ENCODE assay signal across 7 cellular contexts in genomic region chr20:59006167-59006863, GRCh38. TPM values are rescaled to one million over a fixed set of nuclear protein-coding genes. Genes with fewer than 3 reads are reported as not detected.
DNase-seq lines count a peak whose midpoint lies in the region; ATAC-seq and TF ChIP-seq lines count a peak whose summit lies in the region.

No MANE protein-coding gene starts in this region.

- DNase-seq in activated T-helper 1 cell treated with anti-CD3 and anti-CD28 coated beads, Interleukin-12 subunit alpha, Interleukin-12 subunit beta, Interleukin-2, Interleukin-4 antibody, amounts not matched to agents 30 ng/mL and 10 ng/mL and 1 ng/mL, durations not matched to agents 14 hours and 24 hours and 36 hours (ENCODE audit: low spot score): no peak
- peak; percentile 56 for DNase-seq in left ventricle myocardium superior
- DNase-seq in NCI-H1105 (lab: John Stamatoyannopoulos, UW): no peak
- no peak for DNase-seq in NCI-H1694 treated with DMSO at 0.1 percent for 48 hours (lab: John Stamatoyannopoulos, UW)

- H3K4me3 ChIP-seq in HEK293 (ENCODE audit: low read depth, low read length) (peak overlapping the region; percentile 59), skin epidermis (peak overlapping the region; percentile 49 to 83 (median 72))

- H3K9me3 ChIP-seq in HEK293 (ENCODE audit: control insufficient read depth, insufficient read depth, low read depth, low read length): no peaks in the 10 kb centered on the region

- TF ChIP-seq CTCF in HEK293 (tag by site-specific recombination; IDR thresholded peaks at IDR 0.05): no peak

- ATAC-seq in left ventricle myocardium superior: peak; percentile 6
- no peak for ATAC-seq in HG03196 (IDR thresholded peaks at IDR 0.05; ENCODE audit: unreplicated experiment)

- intact Hi-C loops in activated T-helper 1 cell treated with anti-CD3 and anti-CD28 coated beads, Interleukin-12 subunit alpha, Interleukin-12 subunit beta, Interleukin-2, Interleukin-4 antibody, amounts not matched to agents 30 ng/mL and 10 ng/mL and 1 ng/mL, durations not matched to agents 14 hours and 24 hours and 36 hours (cut with micrococcal nuclease): loop anchor here (1.0 kb wide), 1 partner anchor 216 kb away; no protein-coding TSS in a partner anchor
- intact Hi-C loops in left ventricle myocardium superior (cut with micrococcal nuclease): no loop called here

- H3K4me3 Mint-ChIP-seq in activated T-helper 1 cell treated with anti-CD3 and anti-CD28 coated beads, Interleukin-12 subunit alpha, Interleukin-12 subunit beta, Interleukin-2, Interleukin-4 antibody, amounts not matched to agents 30 ng/mL and 10 ng/mL and 1 ng/mL, durations not matched to agents 14 hours and 24 hours and 36 hours: peak overlapping the region; percentile 85

- CTCF ChIA-PET in HEK293 (lab: Yijun Ruan, JAX): interaction anchor here (0.7 kb wide), 1 partner anchor 26 kb away, joined by 3 read pairs; the partner anchor contains the start of gene ATP5F1E

- POLR2A ChIA-PET in HEK293 (lab: Yijun Ruan, JAX): interaction anchor here (0.6 kb wide), 1 partner anchor 696 kb away, joined by 5 read pairs; no protein-coding TSS in a partner anchor

- H3K27me3 Mint-ChIP-seq in activated T-helper 1 cell treated with anti-CD3 and anti-CD28 coated beads, Interleukin-12 subunit alpha, Interleukin-12 subunit beta, Interleukin-2, Interleukin-4 antibody, amounts not matched to agents 30 ng/mL and 10 ng/mL and 1 ng/mL, durations not matched to agents 14 hours and 24 hours and 36 hours (ENCODE audit: insufficient read depth): no peaks in the 10 kb centered on the region

- no peaks in the 10 kb centered on the region for H3K9me3 Mint-ChIP-seq in activated T-helper 1 cell treated with anti-CD3 and anti-CD28 coated beads, Interleukin-12 subunit alpha, Interleukin-12 subunit beta, Interleukin-2, Interleukin-4 antibody, amounts not matched to agents 30 ng/mL and 10 ng/mL and 1 ng/mL, durations not matched to agents 14 hours and 24 hours and 36 hours

- peaks cover 41% of the 10 kb centered on the region for H3K4me1 Mint-ChIP-seq in activated T-helper 1 cell treated with anti-CD3 and anti-CD28 coated beads, Interleukin-12 subunit alpha, Interleukin-12 subunit beta, Interleukin-2, Interleukin-4 antibody, amounts not matched to agents 30 ng/mL and 10 ng/mL and 1 ng/mL, durations not matched to agents 14 hours and 24 hours and 36 hours (ENCODE audit: low read depth)

- H3K27ac ChIP-seq in HEK293 (ENCODE audit: extremely low read depth, low read depth, low read length) (peak overlapping the region; percentile 86), skin epidermis (peak overlapping the region; percentile 67 to 98 (median 93))

- H3K36me3 ChIP-seq in HEK293 (ENCODE audit: control insufficient read depth in 2 of 2, insufficient read depth in 1 of 2, low read length in 2 of 2): peaks cover 0 to 11% of the 10 kb centered on the region in 2 experiments; a peak in 1 of 3 replicates

- peaks cover 5% of the 10 kb centered on the region; the same call in 1 of the 2 replicates for H3K4me1 ChIP-seq in HEK293 (ENCODE audit: control insufficient read depth, insufficient read depth, low read length)

- H3K27ac Mint-ChIP-seq in activated T-helper 1 cell treated with anti-CD3 and anti-CD28 coated beads, Interleukin-12 subunit alpha, Interleukin-12 subunit beta, Interleukin-2, Interleukin-4 antibody, amounts not matched to agents 30 ng/mL and 10 ng/mL and 1 ng/mL, durations not matched to agents 14 hours and 24 hours and 36 hours: peak overlapping the region; percentile 74

- peaks cover 19% of the 10 kb centered on the region for H3K36me3 Mint-ChIP-seq in activated T-helper 1 cell treated with anti-CD3 and anti-CD28 coated beads, Interleukin-12 subunit alpha, Interleukin-12 subunit beta, Interleukin-2, Interleukin-4 antibody, amounts not matched to agents 30 ng/mL and 10 ng/mL and 1 ng/mL, durations not matched to agents 14 hours and 24 hours and 36 hours (ENCODE audit: low read depth)

TF ChIP-seq in HEK293, 187 proteins besides CTCF, POLR2A, EP300 and RAD21:
- no peak for TF ChIP-seq ZNF621 (tag by site-specific recombination; IDR thresholded peaks at IDR 0.05)
- peak; percentile 25; the same call in 1 of the 2 replicates for TF ChIP-seq PATZ1 (tag by site-specific recombination; IDR thresholded peaks at IDR 0.05)
- TF ChIP-seq ZNF274 (IDR thresholded peaks at IDR 0.05; ENCODE audit: low read length): no peak
- TF ChIP-seq ZNF274 (tag by site-specific recombination; IDR thresholded peaks at IDR 0.05; ENCODE audit: borderline replicate concordance): no peak
- TF ChIP-seq KLF16 (tag by site-specific recombination; IDR thresholded peaks at IDR 0.05): no peak
- TF ChIP-seq ZNF692 (tag by site-specific recombination; IDR thresholded peaks at IDR 0.05): peak; percentile 68
- peak; percentile 37; the same call in 1 of the 2 replicates for TF ChIP-seq ZXDB (tag by site-specific recombination; IDR thresholded peaks at IDR 0.05)
- no peak for TF ChIP-seq ZFHX2 (tag by site-specific recombination; conservative IDR thresholded peaks at IDR 0.05)
- TF ChIP-seq ZBTB10 (tag by site-specific recombination; IDR thresholded peaks at IDR 0.05): 0 out of 2 replicates have a peak, but pooled peaks have one; percentile 25

RNA-seq across cellular contexts. Expression of gene CTSZ, which starts 0.7 kb away (rescaled TPM):
- total RNA-seq in activated T-helper 1 cell treated with anti-CD3 and anti-CD28 coated beads, Interleukin-12 subunit alpha, Interleukin-12 subunit beta, Interleukin-2, Interleukin-4 antibody, amounts not matched to agents 30 ng/mL and 10 ng/mL and 1 ng/mL, durations not matched to agents 14 hours and 24 hours and 36 hours: 46.4 and 54.1 TPM in 2 replicates
- 129 TPM for total RNA-seq in left ventricle myocardium superior

RNA-seq across cellular contexts. Expression of gene TUBB1, which starts 12.9 kb away (rescaled TPM):
- total RNA-seq in activated T-helper 1 cell treated with anti-CD3 and anti-CD28 coated beads, Interleukin-12 subunit alpha, Interleukin-12 subunit beta, Interleukin-2, Interleukin-4 antibody, amounts not matched to agents 30 ng/mL and 10 ng/mL and 1 ng/mL, durations not matched to agents 14 hours and 24 hours and 36 hours: not detected in 2 replicates
- 0.30 TPM for total RNA-seq in left ventricle myocardium superior

RNA-seq across cellular contexts. Expression of gene NELFCD, which starts 25.3 kb away (rescaled TPM):
- 121 and 135 TPM in 2 replicates for total RNA-seq in activated T-helper 1 cell treated with anti-CD3 and anti-CD28 coated beads, Interleukin-12 subunit alpha, Interleukin-12 subunit beta, Interleukin-2, Interleukin-4 antibody, amounts not matched to agents 30 ng/mL and 10 ng/mL and 1 ng/mL, durations not matched to agents 14 hours and 24 hours and 36 hours
- 35.6 TPM for total RNA-seq in left ventricle myocardium superior

RNA-seq across cellular contexts. Expression of gene ATP5F1E, which starts 25.8 kb away (rescaled TPM):
- total RNA-seq in activated T-helper 1 cell treated with anti-CD3 and anti-CD28 coated beads, Interleukin-12 subunit alpha, Interleukin-12 subunit beta, Interleukin-2, Interleukin-4 antibody, amounts not matched to agents 30 ng/mL and 10 ng/mL and 1 ng/mL, durations not matched to agents 14 hours and 24 hours and 36 hours: 81.3 and 84.6 TPM in 2 replicates
- total RNA-seq in left ventricle myocardium superior: 128 TPM

RNA-seq across cellular contexts. Expression of gene PRELID3B, which starts 36.3 kb away (rescaled TPM):
- total RNA-seq in activated T-helper 1 cell treated with anti-CD3 and anti-CD28 coated beads, Interleukin-12 subunit alpha, Interleukin-12 subunit beta, Interleukin-2, Interleukin-4 antibody, amounts not matched to agents 30 ng/mL and 10 ng/mL and 1 ng/mL, durations not matched to agents 14 hours and 24 hours and 36 hours: 121 and 123 TPM in 2 replicates
- total RNA-seq in left ventricle myocardium superior: 50.1 TPM
